Comparison of ENCODE assay signal across 16 cellular contexts in the genomic region with DNA sequence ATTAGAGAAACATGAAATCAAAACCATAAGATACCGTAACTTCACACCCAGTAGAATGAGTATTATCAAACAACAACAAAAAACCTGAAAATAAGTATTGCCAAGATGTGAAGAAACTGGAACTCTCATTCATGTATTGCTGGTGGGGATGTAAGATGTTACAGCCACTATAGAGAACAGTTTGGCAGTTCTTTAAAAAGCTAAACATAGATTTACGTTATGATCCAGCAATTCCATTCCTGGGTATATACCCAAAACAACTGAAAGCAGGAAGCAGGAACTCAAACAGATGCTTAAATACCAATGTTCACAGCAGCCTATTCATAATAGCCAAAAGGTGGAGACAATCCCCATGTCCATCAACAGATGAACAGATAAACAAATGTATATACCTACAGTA.
DNase-seq lines count a peak whose midpoint lies in the region; ATAC-seq, FAIRE-seq and TF ChIP-seq lines count a peak whose summit lies in the region.
"Had no signal": no experiment of that assay in that cellular context is flagged by ENCODE, and none has a peak within 500 bp of the region (broad histone marks: within the 10 kb centered on the region; RNA-seq: fewer than 3 reads in every experiment).

No MANE protein-coding gene starts in this region.

- H3K9me3 ChIP-seq in HCT116 (ENCODE audit: control insufficient read depth in 1 of 2, insufficient read depth in 1 of 2, low read depth in 1 of 2, low read length in 2 of 2) = no peaks in the 10 kb centered on the region
- no peaks in the 10 kb centered on the region for H3K9me3 ChIP-seq in kidney (ENCODE audit: control insufficient read depth in 1 of 2, low read length in 2 of 2)
- H3K9me3 ChIP-seq in H9 (ENCODE audit: control insufficient read depth, low read depth, low read length) = no peaks in the 10 kb centered on the region
- no peaks in the 10 kb centered on the region for H3K9me3 ChIP-seq in upper lobe of right lung
- H3K9me3 ChIP-seq: Caco-2 had no signal

- H3K79me2 ChIP-seq in HCT116 (ENCODE audit: insufficient read depth, low read length) (peaks cover 46% of the 10 kb centered on the region), H9 (ENCODE audit: insufficient read depth, low read length) (no peaks in the 10 kb centered on the region)

- no peak overlapping the region for H3K23ac ChIP-seq in H9 (ENCODE audit: insufficient read length, low read depth, low read length)

- no peak overlapping the region for H3K4ac ChIP-seq in H9 (ENCODE audit: low read depth, low read length)

- no peak overlapping the region for H4K5ac ChIP-seq in H9 (ENCODE audit: insufficient read length, low read depth, low read length)

- H2BK5ac ChIP-seq in H9 (ENCODE audit: insufficient read length, low read length) = no peak overlapping the region

- no peak overlapping the region for H3K14ac ChIP-seq in H9 (ENCODE audit: insufficient read depth, low read length)

- H2AFZ ChIP-seq in HCT116 (ENCODE audit: low read depth, low read length, poor library complexity, severe bottlenecking) = no peak overlapping the region
- no peak overlapping the region for H2AFZ ChIP-seq in H9 (ENCODE audit: low read length)
- H2AFZ ChIP-seq: PC-9 had no signal

- H2BK120ac ChIP-seq in H9 (ENCODE audit: low read depth, low read length, poor library complexity, severe bottlenecking) = no peak overlapping the region

- H4K20me1 ChIP-seq in HCT116 (ENCODE audit: insufficient read depth) (0 out of 2 replicates have a peak, but pooled peaks cover 13% of the 10 kb centered on the region), H9 (ENCODE audit: control insufficient read depth, insufficient read depth, insufficient read length) (no peaks in the 10 kb centered on the region)

- ATAC-seq in HCT116 (no peak), HG02571 (IDR thresholded peaks at IDR 0.05; ENCODE audit: unreplicated experiment) (no peak), upper lobe of right lung (no peak)
- no peak for ATAC-seq in stimulated activated effector memory CD8-positive, alpha-beta T cell treated with anti-CD3 and anti-CD28 coated beads, Interleukin-12 subunit alpha, Interleukin-12 subunit beta, amount 100 ng/mL, for 72 hours

- RAD21 ChIA-PET in HCT116 (lab: Charles Lee; ENCODE audit: low non-redundant PET in 1 of 2, low total read pairs in 2 of 2, uncharacterized antibody in 2 of 2, unreplicated experiment in 2 of 2) = no interaction called here

- no peak overlapping the region for H2BK20ac ChIP-seq in H9 (ENCODE audit: low read depth, low read length, poor library complexity, severe bottlenecking)

- no peak for TF ChIP-seq POLR2A in HCT116 (IDR thresholded peaks at IDR 0.05; ENCODE audit: borderline replicate concordance, extremely low read depth, insufficient read depth, insufficient read length)

- no peak overlapping the region for H4K91ac ChIP-seq in H9 (ENCODE audit: insufficient read length, low read depth, low read length)

- 0 out of 2 replicates have a peak, but pooled peaks have one; percentile 11 for TF ChIP-seq RAD21 in HCT116 (IDR thresholded peaks at IDR 0.05; ENCODE audit: low read depth)

- no peak overlapping the region for H3K4me2 ChIP-seq in HCT116 (ENCODE audit: low read length)
- H3K4me2 ChIP-seq in H9 (ENCODE audit: insufficient read depth, insufficient read length, low read length) = no peak overlapping the region
- H3K4me2 ChIP-seq: PC-9 had no signal

- POLR2A ChIA-PET in HCT116 (lab: Charles Lee) = no interaction called here

- H3K23me2 ChIP-seq in H9 (ENCODE audit: insufficient read length, low read depth, low read length, poor library complexity, severe bottlenecking) = no peaks in the 10 kb centered on the region

- no peak overlapping the region for H3K27ac ChIP-seq in HCT116 (ENCODE audit: low read depth, low read length)
- H3K27ac ChIP-seq in kidney (ENCODE audit: low read depth in 2 of 2, low read length in 2 of 2) = peak overlapping the region; percentile 35 to 41
- no peak overlapping the region for H3K27ac ChIP-seq in H9 (ENCODE audit: insufficient read length, low read depth, low read length)
- no peak overlapping the region for H3K27ac ChIP-seq in upper lobe of right lung

- CTCF ChIA-PET in HCT116 (lab: Charles Lee) = no interaction called here

- peaks cover 48% of the 10 kb centered on the region for H3K4me1 Mint-ChIP-seq in chondrocyte (ENCODE audit: low read depth)
- peaks cover 7% of the 10 kb centered on the region for H3K4me1 Mint-ChIP-seq in stimulated activated effector memory CD8-positive, alpha-beta T cell treated with anti-CD3 and anti-CD28 coated beads, Interleukin-12 subunit alpha, Interleukin-12 subunit beta, amount 100 ng/mL, for 72 hours
- peaks cover 3 to 7% of the 10 kb centered on the region in 2 experiments; a peak in 2 of 4 replicates for H3K4me1 Mint-ChIP-seq in H9

- no peak overlapping the region for H3K18ac ChIP-seq in H9 (ENCODE audit: insufficient read length, low read depth, low read length)

- no peak overlapping the region for H2BK15ac ChIP-seq in H9 (ENCODE audit: low read depth, low read length)

- peaks cover 3% of the 10 kb centered on the region for H3K36me3 Mint-ChIP-seq in chondrocyte (ENCODE audit: low read depth)
- peaks cover 32% of the 10 kb centered on the region for H3K36me3 Mint-ChIP-seq in stimulated activated effector memory CD8-positive, alpha-beta T cell treated with anti-CD3 and anti-CD28 coated beads, Interleukin-12 subunit alpha, Interleukin-12 subunit beta, amount 100 ng/mL, for 72 hours
- no peaks in the 10 kb centered on the region for H3K36me3 Mint-ChIP-seq in H9 (ENCODE audit: insufficient read depth in 1 of 3, low read depth in 3 of 3)

- H3T11ph ChIP-seq in H9 (ENCODE audit: low read length) = no peak overlapping the region

- no peak for FAIRE-seq in kidney (lab: Jason Lieb, UNC)
- FAIRE-seq: GM19239 had no signal

- H3K4me3 ChIP-seq in HCT116 (replicated peaks in 1 of 2; ENCODE audit: low read depth in 1 of 2, low read length in 2 of 2) (no peak overlapping the region), kidney (ENCODE audit: low read length in 2 of 2) (no peak overlapping the region), upper lobe of right lung (no peak overlapping the region)
- H3K4me3 ChIP-seq: PC-9 had no signal

- H4K8ac ChIP-seq in H9 (replicated peaks; ENCODE audit: insufficient read length, low read depth, low read length) = no peak overlapping the region

- no peaks in the 10 kb centered on the region for H3K79me1 ChIP-seq in H9 (ENCODE audit: insufficient read depth, low read depth, low read length, poor library complexity, severe bottlenecking)

- H3K4me1 ChIP-seq in HCT116 (ENCODE audit: control insufficient read depth in 1 of 2, insufficient read depth in 2 of 2, low read length in 2 of 2) (no peaks in the 10 kb centered on the region), kidney (ENCODE audit: control insufficient read depth in 1 of 2, insufficient read depth in 1 of 2, low read depth in 1 of 2, low read length in 2 of 2) (peaks cover 3 to 9% of the 10 kb centered on the region in 2 donors), H9 (ENCODE audit: insufficient read depth, low read length) (peaks cover 3% of the 10 kb centered on the region), upper lobe of right lung (peaks cover 22% of the 10 kb centered on the region)

- no peaks in the 10 kb centered on the region for H3K9me3 Mint-ChIP-seq in chondrocyte (ENCODE audit: low read depth)
- no peaks in the 10 kb centered on the region for H3K9me3 Mint-ChIP-seq in stimulated activated effector memory CD8-positive, alpha-beta T cell treated with anti-CD3 and anti-CD28 coated beads, Interleukin-12 subunit alpha, Interleukin-12 subunit beta, amount 100 ng/mL, for 72 hours
- H3K9me3 Mint-ChIP-seq in H9 = no peaks in the 10 kb centered on the region

- no TSS peak for BruUV-seq in HCT116 (replicated peaks; lab: Mats Ljungman, UMichigan)

- DNase-seq in HCT116 (ENCODE audit: low read depth, low spot score) = no peak
- DNase-seq in chondrocyte (ENCODE audit: low spot score) = no peak
- DNase-seq in kidney = no peak
- no peak for DNase-seq in stimulated activated effector memory CD8-positive, alpha-beta T cell treated with anti-CD3 and anti-CD28 coated beads, Interleukin-12 subunit alpha, Interleukin-12 subunit beta, amount 100 ng/mL, for 72 hours (ENCODE audit: low spot score in 2 of 2)
- DNase-seq in GM13976 (ENCODE audit: low spot score) = no peak
- DNase-seq in H9 = no peak
- no peak for DNase-seq in upper lobe of right lung
- DNase-seq: AML-193, Caco-2, DMS53, NCI-H187 treated with DMSO at 0.1 percent for 48 hours, NCI-H446, NCI-H748 treated with DMSO at 0.1 percent for 48 hours, PC-9 had no signal

- no peak overlapping the region for H3K4me3 Mint-ChIP-seq in chondrocyte (ENCODE audit: unreplicated experiment)
- no peak overlapping the region for H3K4me3 Mint-ChIP-seq in stimulated activated effector memory CD8-positive, alpha-beta T cell treated with anti-CD3 and anti-CD28 coated beads, Interleukin-12 subunit alpha, Interleukin-12 subunit beta, amount 100 ng/mL, for 72 hours
- no peak overlapping the region for H3K4me3 Mint-ChIP-seq in H9

- H3K27ac Mint-ChIP-seq in chondrocyte (ENCODE audit: unreplicated experiment) = peak overlapping the region; percentile 11
- peak overlapping the region; percentile 54 for H3K27ac Mint-ChIP-seq in stimulated activated effector memory CD8-positive, alpha-beta T cell treated with anti-CD3 and anti-CD28 coated beads, Interleukin-12 subunit alpha, Interleukin-12 subunit beta, amount 100 ng/mL, for 72 hours
- no peak overlapping the region for H3K27ac Mint-ChIP-seq in H9

- TF ChIP-seq CTCF in HCT116 (IDR thresholded peaks at IDR 0.05 in 2 of 3, conservative IDR thresholded peaks at IDR 0.05 in 1 of 3; ENCODE audit: borderline replicate concordance in 1 of 3, insufficient read depth in 1 of 3, low read depth in 2 of 3, low read length in 2 of 3) (no peak), chondrocyte (IDR thresholded peaks at IDR 0.05) (peak; percentile 37), kidney (IDR thresholded peaks at IDR 0.05; ENCODE audit: borderline replicate concordance, extremely low read depth, insufficient read depth) (no peak), GM13976 (IDR thresholded peaks at IDR 0.05; ENCODE audit: borderline replicate concordance, control extremely low read depth, extremely low read depth, insufficient read depth, missing control alignments) (no peak), H9 (conservative IDR thresholded peaks at IDR 0.05) (no peak), upper lobe of right lung (IDR thresholded peaks at IDR 0.05) (no peak)

- whole genome bisulfite sequencing in H9 (ENCODE audit: extremely low coverage, insufficient read length, low lambda C conversion rate) = no CpG with 5 or more reads among the region's 2 CpGs

- no peaks in the 10 kb centered on the region for H3K27me3 Mint-ChIP-seq in chondrocyte (ENCODE audit: low read depth)
- H3K27me3 Mint-ChIP-seq in H9 (ENCODE audit: low read depth) = no peaks in the 10 kb centered on the region

- H2BK12ac ChIP-seq in H9 (ENCODE audit: insufficient read length, low read depth, low read length) = no peak overlapping the region

- H3K36me3 ChIP-seq in HCT116 (ENCODE audit: control insufficient read depth in 1 of 2, insufficient read depth in 2 of 2, low read length in 2 of 2) = no peaks in the 10 kb centered on the region
- H3K36me3 ChIP-seq in kidney (ENCODE audit: control insufficient read depth in 1 of 2, insufficient read depth in 2 of 2, low read length in 2 of 2) = no peaks in the 10 kb centered on the region
- no peaks in the 10 kb centered on the region for H3K36me3 ChIP-seq in upper lobe of right lung

- in situ Hi-C loops in GM13976 (cut with MboI; ENCODE audit: low sequenced_read_pairs, unreplicated experiment) = no loop called here

- no peak overlapping the region for H3K56ac ChIP-seq in H9 (ENCODE audit: insufficient read length, low read depth, low read length)

- no peak overlapping the region for H2AK5ac ChIP-seq in H9 (ENCODE audit: insufficient read length, low read length)

- no peaks in the 10 kb centered on the region for H3K9me2 ChIP-seq in HCT116 (ENCODE audit: insufficient read depth)

- intact Hi-C loops in HCT116 (cut with micrococcal nuclease) (no loop called here), kidney (cut with DNase I) (no loop called here), upper lobe of right lung (cut with DNase I) (no loop called here)

- no peaks in the 10 kb centered on the region for H3K27me3 ChIP-seq in HCT116 (ENCODE audit: insufficient read depth, low read length)
- no peaks in the 10 kb centered on the region for H3K27me3 ChIP-seq in H9 (ENCODE audit: insufficient read depth, low read length)
- no peaks in the 10 kb centered on the region for H3K27me3 ChIP-seq in upper lobe of right lung

- no peak overlapping the region for H3K9ac ChIP-seq in HCT116 (ENCODE audit: low read length)
- H3K9ac ChIP-seq in kidney (ENCODE audit: low read length in 2 of 2) = no peak overlapping the region
- no peak overlapping the region for H3K9ac ChIP-seq in H9 (ENCODE audit: extremely low read depth, insufficient read length, low read length)

Comparison
In these comparisons a context has a peak if more than half of its experiments do, and no peak if none do; other contexts are left out.
1. H3K27ac ChIP-seq: peak in kidney (2 of 2); none in HCT116 (single experiment), H9 (single experiment) and upper lobe of right lung (single experiment).
2. H3K27ac Mint-ChIP-seq: peak in chondrocyte (single experiment) and stimulated activated effector memory CD8-positive, alpha-beta T cell treated with anti-CD3 and anti-CD28 coated beads, Interleukin-12 subunit alpha, Interleukin-12 subunit beta, amount 100 ng/mL, for 72 hours (single experiment); none in H9 (0 of 3).